In the genomic region with DNA sequence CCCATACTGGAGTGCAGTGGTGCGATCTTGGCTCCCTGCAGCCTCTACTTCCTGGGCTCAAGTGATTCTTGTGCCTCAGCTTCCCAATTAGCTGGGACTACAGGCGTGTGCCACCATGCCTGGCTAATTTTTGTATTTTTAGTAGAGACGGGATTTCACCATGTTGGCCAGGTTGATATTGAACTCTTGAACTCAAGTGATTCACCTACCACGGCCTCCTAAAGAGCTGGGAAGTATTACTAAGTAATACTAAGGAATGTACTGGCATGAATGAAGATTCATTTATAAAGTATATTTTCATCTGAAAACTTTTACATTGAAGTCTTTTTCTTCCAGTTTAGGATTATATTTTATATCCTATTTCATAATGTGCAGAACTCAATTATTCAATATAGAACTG, we compare ENCODE assay signal across 25 cellular contexts. TPM values are rescaled to one million over a fixed set of nuclear protein-coding genes. Genes with fewer than 3 reads are reported as not detected.
DNase-seq lines count a peak whose midpoint lies in the region; ATAC-seq and TF ChIP-seq lines count a peak whose summit lies in the region.
"Had no signal": no experiment of that assay in that cellular context is flagged by ENCODE, and none has a peak within 500 bp of the region (broad histone marks: within the 10 kb centered on the region; RNA-seq: fewer than 3 reads in every experiment).

No MANE protein-coding gene starts in this region.

- H3K9me3 Mint-ChIP-seq in HFFc6: peaks cover 7% of the 10 kb centered on the region; the same call in 1 of the 2 replicates
- H3K9me3 Mint-ChIP-seq: activated T-helper 17 cell treated with anti-CD3 and anti-CD28 coated beads, Interleukin-2, amount 50 U/mL, for 72 hours; stimulated activated effector memory CD8-positive, alpha-beta T cell treated with anti-CD3 and anti-CD28 coated beads, Interleukin-12 subunit alpha, Interleukin-12 subunit beta, amount 100 ng/mL, for 72 hours had no signal

- H3K4me3 Mint-ChIP-seq in HFFc6: no peak overlapping the region
- H3K4me3 Mint-ChIP-seq: activated CD4-positive, alpha-beta T cell treated with anti-CD3 and anti-CD28 coated beads, Interleukin-2, amount 10 ng/mL, durations not matched to agents 7 days and 5 days; activated naive CD8-positive, alpha-beta T cell treated with anti-CD3 and anti-CD28 coated beads for 36 hours; activated T-helper 17 cell treated with anti-CD3 and anti-CD28 coated beads, Interleukin-2, amount 50 U/mL, for 72 hours; CD14-positive monocyte; natural killer cell; stimulated activated effector memory CD8-positive, alpha-beta T cell treated with anti-CD3 and anti-CD28 coated beads, Interleukin-12 subunit alpha, Interleukin-12 subunit beta, amount 100 ng/mL, for 72 hours had no signal

- peak; percentile 47 for DNase-seq in A172 (ENCODE audit: low spot score)
- peak; percentile 46 for DNase-seq in HFFc6
- peak; percentile 48 for DNase-seq in adipocyte (ENCODE audit: low read depth)
- peak; percentile 54 for DNase-seq in fibroblast of mammary gland (ENCODE audit: low read depth)
- no peak for DNase-seq in NCI-H2081 treated with DMSO at 0.1 percent for 48 hours (lab: John Stamatoyannopoulos, UW)
- DNase-seq in GM03348 (ENCODE audit: low spot score): no peak
- DNase-seq: activated CD4-positive, alpha-beta T cell treated with anti-CD3 and anti-CD28 coated beads, Interleukin-2, amount 10 ng/mL, durations not matched to agents 7 days and 5 days; activated naive CD8-positive, alpha-beta T cell treated with anti-CD3 and anti-CD28 coated beads for 36 hours; DMS 273 treated with DMSO at 0.1 percent for 48 hours; GF-D8; mesendoderm; natural killer cell; NCI-H1417; NCI-H524; SIG-M5; sigmoid colon; T-helper 1 cell; testis had no signal

- H3K27me3 ChIP-seq in adipocyte (replicated peaks; ENCODE audit: control insufficient read depth, insufficient read depth, low read length): no peaks in the 10 kb centered on the region
- H3K27me3 ChIP-seq: cardiac muscle cell, sigmoid colon, testis had no signal

- no peak overlapping the region for H3K9ac ChIP-seq in adipocyte (ENCODE audit: low read length)
- H3K9ac ChIP-seq: parathyroid adenoma had no signal

- H3K9me3 ChIP-seq in adipocyte (ENCODE audit: control insufficient read depth, low read length): no peaks in the 10 kb centered on the region
- H3K9me3 ChIP-seq: sigmoid colon, testis had no signal

- no peaks in the 10 kb centered on the region for H3K27me3 Mint-ChIP-seq in HFFc6 (ENCODE audit: insufficient read depth)
- H3K27me3 Mint-ChIP-seq: activated CD4-positive, alpha-beta T cell treated with anti-CD3 and anti-CD28 coated beads, Interleukin-2, amount 10 ng/mL, durations not matched to agents 7 days and 5 days; activated naive CD8-positive, alpha-beta T cell treated with anti-CD3 and anti-CD28 coated beads for 36 hours; activated T-helper 17 cell treated with anti-CD3 and anti-CD28 coated beads, Interleukin-2, amount 50 U/mL, for 72 hours had no signal

- H3K4me3 ChIP-seq in adipocyte (ENCODE audit: low read length): no peak overlapping the region
- no peak overlapping the region for H3K4me3 ChIP-seq in fibroblast of mammary gland (ENCODE audit: control insufficient read depth, low read depth, low read length)
- H3K4me3 ChIP-seq: cardiac muscle cell, sigmoid colon, testis had no signal

- no peak for TF ChIP-seq CTCF in HFFc6 (IDR thresholded peaks at IDR 0.05)
- no peak for TF ChIP-seq CTCF in fibroblast of mammary gland (conservative IDR thresholded peaks at IDR 0.05; ENCODE audit: control insufficient read depth, insufficient read depth, low read depth, low read length)

- ATAC-seq in GM21447 (IDR thresholded peaks at IDR 0.05; ENCODE audit: unreplicated experiment): no peak
- ATAC-seq in GM18858 (IDR thresholded peaks at IDR 0.05; ENCODE audit: unreplicated experiment): no peak
- ATAC-seq: activated T-helper 17 cell treated with anti-CD3 and anti-CD28 coated beads, Interleukin-2, amount 50 U/mL, for 72 hours; natural killer cell; stimulated activated effector memory CD8-positive, alpha-beta T cell treated with anti-CD3 and anti-CD28 coated beads, Interleukin-12 subunit alpha, Interleukin-12 subunit beta, amount 100 ng/mL, for 72 hours had no signal

- H3K4me1 Mint-ChIP-seq in HFFc6 (ENCODE audit: low read depth): peaks cover 23% of the 10 kb centered on the region
- H3K4me1 Mint-ChIP-seq: activated CD4-positive, alpha-beta T cell treated with anti-CD3 and anti-CD28 coated beads, Interleukin-2, amount 10 ng/mL, durations not matched to agents 7 days and 5 days; activated T-helper 17 cell treated with anti-CD3 and anti-CD28 coated beads, Interleukin-2, amount 50 U/mL, for 72 hours; CD14-positive monocyte; natural killer cell; stimulated activated effector memory CD8-positive, alpha-beta T cell treated with anti-CD3 and anti-CD28 coated beads, Interleukin-12 subunit alpha, Interleukin-12 subunit beta, amount 100 ng/mL, for 72 hours had no signal

- peaks cover 8% of the 10 kb centered on the region for H3K4me1 ChIP-seq in adipocyte (ENCODE audit: control insufficient read depth, insufficient read depth, low read length)
- H3K4me1 ChIP-seq: parathyroid adenoma, sigmoid colon, testis had no signal

- H3K36me3 Mint-ChIP-seq in HFFc6 (ENCODE audit: low read depth): peaks cover 47% of the 10 kb centered on the region

- peaks cover 37% of the 10 kb centered on the region for H3K36me3 ChIP-seq in adipocyte (ENCODE audit: control insufficient read depth, insufficient read depth, low read length, severe bottlenecking)

- no peak overlapping the region for H3K27ac Mint-ChIP-seq in HFFc6
- H3K27ac Mint-ChIP-seq: activated CD4-positive, alpha-beta T cell treated with anti-CD3 and anti-CD28 coated beads, Interleukin-2, amount 10 ng/mL, durations not matched to agents 7 days and 5 days; activated naive CD8-positive, alpha-beta T cell treated with anti-CD3 and anti-CD28 coated beads for 36 hours; activated T-helper 17 cell treated with anti-CD3 and anti-CD28 coated beads, Interleukin-2, amount 50 U/mL, for 72 hours; natural killer cell; stimulated activated effector memory CD8-positive, alpha-beta T cell treated with anti-CD3 and anti-CD28 coated beads, Interleukin-12 subunit alpha, Interleukin-12 subunit beta, amount 100 ng/mL, for 72 hours had no signal

RNA-seq across cellular contexts. Expression of gene NUP35, which starts 38.1 kb away (rescaled TPM):
- total RNA-seq in A172 (2014; rRNA removed; shearing (Covaris generic)): 31.7 and 37.2 TPM in 2 replicates
- total RNA-seq in HFFc6 (2021; fragmentation: NEBNext Ultra II Directional; extraction: Animal tissue kit (Norgen Biotek cat#: 25700)): 10 to 100 TPM; 10.4 to 17.0 (median 14.2) TPM

Comparison
In these comparisons a context has a peak if more than half of its experiments do, and no peak if none do; other contexts are left out.
1. DNase-seq: peak in A172 (single experiment), HFFc6 (single experiment), adipocyte (single experiment) and fibroblast of mammary gland (single experiment); none in NCI-H2081 treated with DMSO at 0.1 percent for 48 hours (single experiment) and GM03348 (single experiment).